8 cellular contexts compared by ENCODE assay signal in the genomic region with DNA sequence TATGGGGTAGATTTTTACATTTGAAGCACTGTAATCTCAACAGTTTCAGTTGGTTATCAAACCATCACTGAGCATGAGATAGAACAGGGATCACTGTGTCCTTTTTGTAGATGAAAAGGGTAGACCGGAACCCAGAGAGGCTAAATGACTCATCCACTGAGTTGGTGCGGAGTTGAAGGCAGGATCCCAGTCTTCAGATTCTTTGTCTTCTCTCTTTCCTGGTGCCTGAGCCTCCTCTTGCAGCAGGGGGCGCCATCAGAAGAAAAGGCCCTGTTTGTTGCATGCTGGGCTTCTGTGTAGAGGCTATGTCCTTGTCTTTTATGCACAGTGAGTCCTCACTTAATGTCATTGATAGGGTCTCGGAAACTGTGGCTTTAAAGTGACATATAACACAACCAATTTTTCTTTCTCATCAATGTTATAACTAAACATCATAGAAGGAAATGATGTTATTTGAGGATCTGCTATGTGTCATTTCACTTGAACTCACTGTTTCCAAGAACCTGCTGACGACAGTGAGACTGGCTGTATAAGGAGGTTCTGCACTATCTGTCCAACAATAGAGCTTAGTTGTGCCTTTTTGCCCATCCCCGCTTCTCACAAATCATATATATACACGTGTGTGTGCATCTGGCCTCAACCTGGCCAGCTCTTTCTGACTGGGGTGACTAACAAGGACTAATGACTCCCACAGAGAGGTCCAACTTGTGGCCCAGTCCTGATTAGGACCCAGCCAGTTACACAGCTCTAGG. TPM values are rescaled to one million over a fixed set of nuclear protein-coding genes. Genes with fewer than 3 reads are reported as not detected.
DNase-seq lines count a peak whose midpoint lies in the region; ATAC-seq and TF ChIP-seq lines count a peak whose summit lies in the region.

No MANE protein-coding gene starts in this region.

- no peaks in the 10 kb centered on the region for H3K4me1 ChIP-seq in HAP-1
- H3K4me1 ChIP-seq in PC-3 (ENCODE audit: insufficient read depth, low read length) = peaks cover 18% of the 10 kb centered on the region
- no peaks in the 10 kb centered on the region for H3K4me1 ChIP-seq in foreskin keratinocyte
- H3K4me1 ChIP-seq in uterus = no peaks in the 10 kb centered on the region

- H3K9me3 Mint-ChIP-seq in activated T-cell treated with anti-CD3 and anti-CD28 coated beads, Interleukin-2, amount 50 U/mL, for 24 hours = no peaks in the 10 kb centered on the region

- H3K27me3 Mint-ChIP-seq in activated T-cell treated with anti-CD3 and anti-CD28 coated beads, Interleukin-2, amount 50 U/mL, for 24 hours = no peaks in the 10 kb centered on the region

- peak; percentile 87 for TF ChIP-seq CTCF in PC-3 (conservative IDR thresholded peaks at IDR 0.05; ENCODE audit: low read depth, low read length)
- TF ChIP-seq CTCF in foreskin keratinocyte (conservative IDR thresholded peaks at IDR 0.05) = peak; percentile 85
- no peak for TF ChIP-seq CTCF in uterus (IDR thresholded peaks at IDR 0.05)

- H3K9me2 ChIP-seq in PC-3 (replicated peaks; ENCODE audit: low read length) = no peaks in the 10 kb centered on the region

- H3K36me3 Mint-ChIP-seq in activated T-cell treated with anti-CD3 and anti-CD28 coated beads, Interleukin-2, amount 50 U/mL, for 24 hours (ENCODE audit: low read depth) = peaks cover 94% of the 10 kb centered on the region

- H3K36me3 ChIP-seq in HAP-1 (replicated peaks) (peaks cover 94% of the 10 kb centered on the region), PC-3 (ENCODE audit: low read depth, low read length) (peaks cover 71% of the 10 kb centered on the region), uterus (no peaks in the 10 kb centered on the region)

- POLR2A ChIA-PET in PC-3 (lab: Charles Lee; ENCODE audit: unreplicated experiment) = no interaction called here

- no peak for TF ChIP-seq POLR2A in uterus (IDR thresholded peaks at IDR 0.05)

- H3K27me3 ChIP-seq in HAP-1 (ENCODE audit: low read depth) (no peaks in the 10 kb centered on the region), PC-3 (ENCODE audit: low read length) (no peaks in the 10 kb centered on the region), foreskin keratinocyte (no peaks in the 10 kb centered on the region), uterus (no peaks in the 10 kb centered on the region)

- H3K4me2 ChIP-seq in PC-3 (ENCODE audit: low read length) = no peak overlapping the region

- H3K79me2 ChIP-seq in PC-3 (ENCODE audit: low read length) = peaks cover 14% of the 10 kb centered on the region

- no peak overlapping the region for H3K9ac ChIP-seq in PC-3 (ENCODE audit: low read length)

- CTCF ChIA-PET in PC-3 (lab: Charles Lee) = no interaction called here

- intact Hi-C loops in PC-3 (cut with micrococcal nuclease) = no loop called here
- intact Hi-C loops in uterus (cut with DNase I; ENCODE audit: low total_unique reads) = no loop called here

- H3K4me3 ChIP-seq in HAP-1 (no peak overlapping the region), PC-3 (ENCODE audit: low read length) (no peak overlapping the region), uterus (no peak overlapping the region)

- no peaks in the 10 kb centered on the region for H3F3A ChIP-seq in PC-3 (ENCODE audit: low read length, unreplicated experiment)

- H3K4me1 Mint-ChIP-seq in activated T-cell treated with anti-CD3 and anti-CD28 coated beads, Interleukin-2, amount 50 U/mL, for 24 hours (ENCODE audit: low read depth) = peaks cover 36% of the 10 kb centered on the region

- peak; percentile 89 for ATAC-seq in PC-3
- ATAC-seq in foreskin keratinocyte = peak; percentile 96
- ATAC-seq in GM18502 (IDR thresholded peaks at IDR 0.05; ENCODE audit: poor library complexity, unreplicated experiment) = no peak

- H3K9me3 ChIP-seq in HAP-1 = no peaks in the 10 kb centered on the region
- no peaks in the 10 kb centered on the region for H3K9me3 ChIP-seq in PC-3 (ENCODE audit: low read length)
- H3K9me3 ChIP-seq in uterus = no peaks in the 10 kb centered on the region

- H4K20me1 ChIP-seq in PC-3 (ENCODE audit: low read length) = no peaks in the 10 kb centered on the region

- in situ Hi-C loops in Caki2 (cut with HindIII; ENCODE audit: low pct_unique_long_range_greater_than_20kb, low sequenced_read_pairs) = no loop called here
- in situ Hi-C loops in HAP-1 (cut with MboI; ENCODE audit: low sequenced_read_pairs) = no loop called here

- H3K4me3 Mint-ChIP-seq in activated T-cell treated with anti-CD3 and anti-CD28 coated beads, Interleukin-2, amount 50 U/mL, for 24 hours = peak overlapping the region; percentile 58

- H3K27ac ChIP-seq in PC-3 (ENCODE audit: low read length) = no peak overlapping the region
- H3K27ac ChIP-seq in foreskin keratinocyte = no peak overlapping the region
- H3K27ac ChIP-seq in uterus = no peak overlapping the region

- no TSS peak for BruUV-seq in PC-3 (replicated peaks; lab: Mats Ljungman, UMichigan)

- peak; percentile 56 for DNase-seq in Caki2 (ENCODE audit: low read depth)
- DNase-seq in HAP-1 (ENCODE audit: low spot score in 2 of 2) = peak; percentile 50 to 77
- peak; percentile 77 for DNase-seq in PC-3
- peak; percentile 86 for DNase-seq in activated T-cell treated with anti-CD3 and anti-CD28 coated beads, Interleukin-2, amount 50 U/mL, for 24 hours
- peak; percentile 42 to 76 for DNase-seq in foreskin keratinocyte
- peak; percentile 12 to 58 for DNase-seq in stimulated activated CD4-positive, alpha-beta T cell treated with anti-CD3 and anti-CD28 coated beads, Interleukin-1b, Interleukin-23, amount 100 ng/mL, for 1 hour (ENCODE audit: low read depth in 2 of 2)
- no peak for DNase-seq in uterus

- peak overlapping the region; percentile 99 for H3K27ac Mint-ChIP-seq in activated T-cell treated with anti-CD3 and anti-CD28 coated beads, Interleukin-2, amount 50 U/mL, for 24 hours

- no peak overlapping the region for H2AFZ ChIP-seq in PC-3 (ENCODE audit: low read length)

RNA-seq across cellular contexts. Expression of a gene that starts 14.3 kb away (rescaled TPM):
- 18.1 and 20.2 TPM in 2 replicates for total RNA-seq in Caki2 (2014; rRNA removed; shearing (Covaris generic); ENCODE audit: low replicate concordance)
- total RNA-seq in PC-3 (2014; rRNA removed) (31.4 and 39.7 TPM in 2 replicates), foreskin keratinocyte (25.4 and 30.7 TPM in 2 replicates), uterus (10 to 100 TPM in 3 of 4 donors, 1 to 10 TPM in 1; 3.2 to 36.4 (median 24.1) TPM)
- 19.2 and 20.9 TPM in 2 replicates for polyA plus RNA-seq in foreskin keratinocyte

RNA-seq across cellular contexts. Expression of a gene that starts 29.8 kb away (rescaled TPM):
- 11.6 and 15.8 TPM in 2 replicates for total RNA-seq in Caki2 (2014; rRNA removed; shearing (Covaris generic); ENCODE audit: low replicate concordance)
- total RNA-seq in PC-3 (2014; rRNA removed) = 9.7 and 10.4 TPM in 2 replicates
- 7.2 and 7.5 TPM in 2 replicates for total RNA-seq in foreskin keratinocyte
- 6.1 and 6.5 TPM in 2 replicates for polyA plus RNA-seq in foreskin keratinocyte
- total RNA-seq in uterus = 10 to 100 TPM in 1 of 4 donors, 1 to 10 TPM in 3; 2.9 to 14.1 (median 7.7) TPM

RNA-seq across cellular contexts. Expression of a gene that starts 52.3 kb away (rescaled TPM):
- 2.3 and 5.2 TPM in 2 replicates for total RNA-seq in Caki2 (2014; rRNA removed; shearing (Covaris generic); ENCODE audit: low replicate concordance)
- total RNA-seq in PC-3 (2014; rRNA removed) (6.9 and 7.0 TPM in 2 replicates), foreskin keratinocyte (7.4 and 7.5 TPM in 2 replicates), uterus (10 to 100 TPM in 3 of 4 donors, 1 to 10 TPM in 1; 2.6 to 26.7 (median 19.3) TPM)
- polyA plus RNA-seq in foreskin keratinocyte = 3.6 and 4.0 TPM in 2 replicates

Comparison
In these comparisons a context has a peak if more than half of its experiments do, and no peak if none do; other contexts are left out.
1. DNase-seq: peak in Caki2 (single experiment), HAP-1 (2 of 2), PC-3 (single experiment), activated T-cell treated with anti-CD3 and anti-CD28 coated beads, Interleukin-2, amount 50 U/mL, for 24 hours (single experiment), foreskin keratinocyte (2 of 2) and stimulated activated CD4-positive, alpha-beta T cell treated with anti-CD3 and anti-CD28 coated beads, Interleukin-1b, Interleukin-23, amount 100 ng/mL, for 1 hour (2 of 2); none in uterus (0 of 2).
2. CTCF ChIP-seq: peak in PC-3 (single experiment) and foreskin keratinocyte (single experiment); none in uterus (0 of 4).